In the genomic region with DNA sequence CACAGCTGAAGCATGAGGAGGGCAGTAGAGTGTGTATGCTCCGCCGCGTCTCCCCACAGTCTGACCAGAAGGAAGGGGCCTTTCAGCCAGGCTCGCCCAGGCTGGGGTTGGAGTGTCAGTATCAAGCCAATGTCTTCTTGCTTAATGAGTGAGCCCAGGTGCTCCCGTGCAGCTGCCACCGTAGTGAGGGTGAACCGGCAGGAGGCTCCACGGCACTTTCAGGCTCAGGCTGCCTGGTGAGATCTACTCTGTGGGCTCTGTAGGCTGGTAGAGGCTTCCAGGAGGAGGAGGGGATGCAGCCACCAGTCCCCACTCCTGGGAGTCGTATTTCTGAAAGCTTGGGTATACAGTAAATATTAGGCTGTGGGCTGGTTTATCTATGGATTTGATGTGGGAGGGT, we compare ENCODE assay signal across 4 cellular contexts. TPM values are rescaled to one million over a fixed set of nuclear protein-coding genes. Genes with fewer than 3 reads are reported as not detected.
"Had no signal": no experiment of that assay in that cellular context is flagged by ENCODE, and none has a peak within 500 bp of the region (broad histone marks: within the 10 kb centered on the region; RNA-seq: fewer than 3 reads in every experiment).

No MANE protein-coding gene starts in this region.

RNA-seq across cellular contexts. Expression of a gene that starts 8.2 kb away (rescaled TPM):
- total RNA-seq: LHCN-M2, M059J, MCF 10A, NCI-H460 had no signal

RNA-seq across cellular contexts. Expression of a gene that starts 45.5 kb away (rescaled TPM):
- total RNA-seq: LHCN-M2, MCF 10A had no signal
